23 cellular contexts compared by ENCODE assay signal in genomic region chr6:88637761-88638160, GRCh38.
DNase-seq lines count a peak whose midpoint lies in the region; ATAC-seq, FAIRE-seq and TF ChIP-seq lines count a peak whose summit lies in the region.
"Had no signal": no experiment of that assay in that cellular context is flagged by ENCODE, and none has a peak within 500 bp of the region (broad histone marks: within the 10 kb centered on the region; RNA-seq: fewer than 3 reads in every experiment).

No MANE protein-coding gene starts in this region.

- no peak for TF ChIP-seq CTCF in DOHH2 (IDR thresholded peaks at IDR 0.05; ENCODE audit: low read depth, low read length, poor library complexity, severe bottlenecking)
- no peak for TF ChIP-seq CTCF in SU-DHL-6 (IDR thresholded peaks at IDR 0.05; ENCODE audit: insufficient read depth, low read length, poor library complexity, severe bottlenecking)
- no peak for TF ChIP-seq CTCF in neural progenitor cell (IDR thresholded peaks at IDR 0.05)
- no peak for TF ChIP-seq CTCF in HFFc6 (IDR thresholded peaks at IDR 0.05)

- no peaks in the 10 kb centered on the region for H3K9me2 ChIP-seq in DOHH2 (replicated peaks; ENCODE audit: control insufficient read depth, low read length)
- no peaks in the 10 kb centered on the region for H3K9me2 ChIP-seq in SU-DHL-6 (replicated peaks; ENCODE audit: insufficient read depth, low read length)

- H3K36me3 Mint-ChIP-seq in neural progenitor cell (no peaks in the 10 kb centered on the region), HFFc6 (ENCODE audit: low read depth) (no peaks in the 10 kb centered on the region)

- H3F3A ChIP-seq in DOHH2 (ENCODE audit: control insufficient read depth, insufficient read depth) (peaks cover 52% of the 10 kb centered on the region), SU-DHL-6 (ENCODE audit: insufficient read depth) (peaks cover 89% of the 10 kb centered on the region), neural progenitor cell (ENCODE audit: low read depth) (no peaks in the 10 kb centered on the region)

- no peaks in the 10 kb centered on the region for H3K27me3 Mint-ChIP-seq in neural progenitor cell (ENCODE audit: insufficient read depth, low read depth)
- H3K27me3 Mint-ChIP-seq in HFFc6 (ENCODE audit: insufficient read depth), result no peaks in the 10 kb centered on the region
- H3K27me3 Mint-ChIP-seq: CD4-positive, CD25-positive, alpha-beta regulatory T cell had no signal

- no peak overlapping the region for H3K4me3 Mint-ChIP-seq in neural progenitor cell
- H3K4me3 Mint-ChIP-seq in HFFc6, result no peak overlapping the region
- H3K4me3 Mint-ChIP-seq: CD14-positive monocyte; CD4-positive, CD25-positive, alpha-beta regulatory T cell; CD8-positive, alpha-beta T cell had no signal

- H3K4me1 ChIP-seq in DOHH2 (ENCODE audit: control insufficient read depth, low read length) (peaks cover 98% of the 10 kb centered on the region), neural progenitor cell (peaks cover 24% of the 10 kb centered on the region)
- H3K4me1 ChIP-seq: BE2C, BLaER1, Caco-2 had no signal

- H3K27me3 ChIP-seq in DOHH2 (ENCODE audit: control insufficient read depth, low read length) (no peaks in the 10 kb centered on the region), SU-DHL-6 (ENCODE audit: low read length) (no peaks in the 10 kb centered on the region), neural progenitor cell (no peaks in the 10 kb centered on the region)
- H3K27me3 ChIP-seq: BE2C, BLaER1 had no signal

- ATAC-seq in HG03571 (IDR thresholded peaks at IDR 0.05; ENCODE audit: unreplicated experiment), result no peak
- ATAC-seq: CD8-positive, alpha-beta T cell; GM12878 had no signal

- H3K4me3 ChIP-seq in DOHH2 (ENCODE audit: low read length) (peak overlapping the region; percentile 49), SU-DHL-6 (ENCODE audit: insufficient read depth, low read length, poor library complexity, severe bottlenecking) (peak overlapping the region; percentile 26), neural progenitor cell (no peak overlapping the region)
- H3K4me3 ChIP-seq: BLaER1, GM12878 had no signal

- no peaks in the 10 kb centered on the region for H3K9me3 Mint-ChIP-seq in neural progenitor cell
- no peaks in the 10 kb centered on the region for H3K9me3 Mint-ChIP-seq in HFFc6
- H3K9me3 Mint-ChIP-seq: CD14-positive monocyte; CD4-positive, CD25-positive, alpha-beta regulatory T cell; CD8-positive, alpha-beta T cell had no signal

- H3K36me3 ChIP-seq in DOHH2 (ENCODE audit: control insufficient read depth, low read length) (peaks cover 15% of the 10 kb centered on the region), SU-DHL-6 (ENCODE audit: low read length) (no peaks in the 10 kb centered on the region), neural progenitor cell (no peaks in the 10 kb centered on the region)
- H3K36me3 ChIP-seq: BE2C, BLaER1 had no signal

- DNase-seq in GM12892 (ENCODE audit: insufficient read length) (no peak), neural progenitor cell (ENCODE audit: low spot score) (no peak), HFFc6 (no peak), SIG-M5 treated with dmso at 0.1 percent for 504 hours (lab: John Stamatoyannopoulos, UW; ENCODE audit: unreplicated experiment) (no peak)
- DNase-seq: 8988T; ACHN; BE2C; C1 segment of cervical spinal cord; Caco-2; Calu3; CD4-positive, CD25-positive, alpha-beta regulatory T cell; CD8-positive, alpha-beta T cell; DMS79 treated with DMSO at 0.1 percent for 48 hours; EL; GDM1 had no signal

- peak overlapping the region; percentile 96 for H3K27ac ChIP-seq in DOHH2 (ENCODE audit: low read depth, low read length)
- peak overlapping the region; percentile 98 for H3K27ac ChIP-seq in SU-DHL-6 (ENCODE audit: low read depth, low read length)
- H3K27ac ChIP-seq in neural progenitor cell, result no peak overlapping the region
- H3K27ac ChIP-seq: BLaER1 had no signal

- peak overlapping the region; percentile 68 for H3K27ac Mint-ChIP-seq in neural progenitor cell
- no peak overlapping the region for H3K27ac Mint-ChIP-seq in HFFc6
- H3K27ac Mint-ChIP-seq: CD14-positive monocyte; CD4-positive, CD25-positive, alpha-beta regulatory T cell; CD8-positive, alpha-beta T cell had no signal

- H3K9me3 ChIP-seq in DOHH2 (ENCODE audit: control insufficient read depth, insufficient read depth, low read length) (no peaks in the 10 kb centered on the region), SU-DHL-6 (ENCODE audit: insufficient read depth, low read length) (no peaks in the 10 kb centered on the region), neural progenitor cell (ENCODE audit: low read depth) (no peaks in the 10 kb centered on the region)
- H3K9me3 ChIP-seq: BE2C, BLaER1, Caco-2 had no signal

- no peak for TF ChIP-seq POLR2A in GM12892 (IDR thresholded peaks at IDR 0.05; ENCODE audit: low read depth, low read length)

- no peak overlapping the region for H2AFZ ChIP-seq in SU-DHL-6 (ENCODE audit: low read depth, low read length, severe bottlenecking)
- no peak overlapping the region for H2AFZ ChIP-seq in neural progenitor cell (replicated peaks)

- H3K9ac ChIP-seq in SU-DHL-6 (ENCODE audit: low read length) (peak overlapping the region; percentile 60), neural progenitor cell (no peak overlapping the region)
- H3K9ac ChIP-seq: BLaER1 had no signal

- peak; percentile 88 for FAIRE-seq in GM12892 (lab: Jason Lieb, UNC)
- FAIRE-seq: A204.1, D721Med, GM12878 had no signal

- peak overlapping the region; percentile 75 for H3K4me2 ChIP-seq in DOHH2 (ENCODE audit: low read length)
- peak overlapping the region; percentile 76 for H3K4me2 ChIP-seq in SU-DHL-6 (ENCODE audit: low read depth, low read length, poor library complexity, severe bottlenecking)
- no peak overlapping the region for H3K4me2 ChIP-seq in neural progenitor cell
- H3K4me2 ChIP-seq: BLaER1 had no signal

- peaks cover 27% of the 10 kb centered on the region for H3K79me2 ChIP-seq in DOHH2 (ENCODE audit: control insufficient read depth, low read length)
- peaks cover 91% of the 10 kb centered on the region for H3K79me2 ChIP-seq in SU-DHL-6 (ENCODE audit: insufficient read depth, low read length)
- no peaks in the 10 kb centered on the region for H3K79me2 ChIP-seq in neural progenitor cell (ENCODE audit: low read depth)

- H4K20me1 ChIP-seq in DOHH2 (ENCODE audit: control insufficient read depth, insufficient read depth, low read depth, low read length) (no peaks in the 10 kb centered on the region), SU-DHL-6 (ENCODE audit: low read depth, low read length) (no peaks in the 10 kb centered on the region), neural progenitor cell (ENCODE audit: low read depth) (no peaks in the 10 kb centered on the region)
- H4K20me1 ChIP-seq: BLaER1 had no signal

- H3K4me1 Mint-ChIP-seq in neural progenitor cell (peaks cover 23% of the 10 kb centered on the region), HFFc6 (ENCODE audit: low read depth) (peaks cover 11% of the 10 kb centered on the region; the same call in 1 of the 2 replicates)
